In genomic region chr21:14763695-14764064, GRCh38 we compare ENCODE assay signal across 10 cellular contexts.
DNase-seq lines count a peak whose midpoint lies in the region; ATAC-seq lines count a peak whose summit lies in the region.
"Had no signal": no experiment of that assay in that cellular context is flagged by ENCODE, and none has a peak within 500 bp of the region (broad histone marks: within the 10 kb centered on the region; RNA-seq: fewer than 3 reads in every experiment).

No MANE protein-coding gene starts in this region.

- no peak overlapping the region for H3K27ac Mint-ChIP-seq in activated T-helper 17 cell treated with anti-CD3 and anti-CD28 coated beads, Interleukin-2, amount 50 U/mL, for 72 hours

- ATAC-seq in GM18508 (IDR thresholded peaks at IDR 0.05; ENCODE audit: insufficient read depth, unreplicated experiment) (peak; percentile 15), GM21526 (IDR thresholded peaks at IDR 0.05; ENCODE audit: low FRiP score, unreplicated experiment) (peak; percentile 30), HG03095 (IDR thresholded peaks at IDR 0.05; ENCODE audit: unreplicated experiment) (peak; percentile 15)
- ATAC-seq in activated T-helper 17 cell treated with anti-CD3 and anti-CD28 coated beads, Interleukin-2, amount 50 U/mL, for 72 hours (replicated peaks), result no peak

- H3K27me3 Mint-ChIP-seq in activated T-helper 17 cell treated with anti-CD3 and anti-CD28 coated beads, Interleukin-2, amount 50 U/mL, for 72 hours, result no peaks in the 10 kb centered on the region

- DNase-seq in RPMI8226 (peak; percentile 38), posterior cingulate gyrus (no peak), head of caudate nucleus (no peak), CD1c-positive myeloid dendritic cell (ENCODE audit: extremely low spot score) (no peak)
- DNase-seq: IMR-90, upper lobe of right lung had no signal

- no peaks in the 10 kb centered on the region for H3K9me3 Mint-ChIP-seq in activated T-helper 17 cell treated with anti-CD3 and anti-CD28 coated beads, Interleukin-2, amount 50 U/mL, for 72 hours

- no peaks in the 10 kb centered on the region for H3K36me3 Mint-ChIP-seq in activated T-helper 17 cell treated with anti-CD3 and anti-CD28 coated beads, Interleukin-2, amount 50 U/mL, for 72 hours (ENCODE audit: low read depth)

- H3K4me3 Mint-ChIP-seq in activated T-helper 17 cell treated with anti-CD3 and anti-CD28 coated beads, Interleukin-2, amount 50 U/mL, for 72 hours, result no peak overlapping the region

- no peaks in the 10 kb centered on the region for H3K4me1 Mint-ChIP-seq in activated T-helper 17 cell treated with anti-CD3 and anti-CD28 coated beads, Interleukin-2, amount 50 U/mL, for 72 hours

- intact Hi-C loops in posterior cingulate gyrus (cut with DNase I), result no loop called here
- intact Hi-C loops in head of caudate nucleus (cut with DNase I), result no loop called here
